Comparison of ENCODE assay signal across 8 cellular contexts in the genomic region with DNA sequence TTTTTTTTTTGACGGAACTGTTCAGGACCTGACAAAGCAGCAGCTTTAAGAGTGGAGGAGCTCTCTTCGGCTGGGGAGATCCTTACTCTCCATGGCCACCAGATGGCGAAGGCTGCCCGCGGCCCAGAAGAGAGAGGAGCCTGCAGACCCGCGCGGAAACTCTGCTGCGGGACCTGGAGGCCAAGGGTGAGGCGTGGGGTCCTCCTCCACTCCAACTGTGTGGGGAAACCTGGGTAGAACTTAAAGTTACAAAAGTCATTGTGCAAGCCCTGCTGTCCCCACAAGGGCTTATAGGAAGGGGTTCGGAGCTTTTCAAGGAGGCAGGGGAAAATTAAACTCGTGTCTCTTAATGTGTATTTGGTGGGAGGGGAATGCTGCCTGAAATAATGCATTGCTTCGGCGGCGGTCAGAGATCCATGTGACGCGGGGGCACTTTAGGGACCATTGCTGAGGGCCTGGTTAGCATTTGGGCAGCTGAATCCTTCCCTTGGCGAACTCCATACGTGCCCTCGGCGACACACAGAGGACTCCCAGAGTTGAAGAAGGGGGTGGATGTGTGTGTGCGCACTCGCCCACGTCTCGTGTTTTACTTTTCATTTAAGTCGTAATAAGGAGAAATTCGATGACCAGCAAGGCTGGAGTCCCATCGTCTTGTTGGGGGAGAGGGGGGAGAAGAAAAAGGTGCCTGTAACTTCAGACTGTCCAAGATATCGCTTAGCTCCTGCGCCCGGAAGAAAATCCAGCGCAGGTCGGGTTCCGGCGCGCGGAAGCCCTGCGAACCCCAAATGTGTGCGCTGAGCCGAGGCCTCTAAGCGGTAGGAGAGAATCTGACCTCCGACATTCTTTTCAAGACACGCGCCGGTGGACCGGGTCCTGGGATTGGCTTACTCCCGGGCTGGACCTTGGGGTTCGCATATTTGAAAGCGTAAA. TPM values are rescaled to one million over a fixed set of nuclear protein-coding genes. Genes with fewer than 3 reads are reported as not detected.
DNase-seq lines count a peak whose midpoint lies in the region; ATAC-seq, FAIRE-seq and TF ChIP-seq lines count a peak whose summit lies in the region.

No MANE protein-coding gene starts in this region.

- peak overlapping the region; percentile 44 to 60 for H3K9ac ChIP-seq in kidney (ENCODE audit: low read length in 2 of 2)

- peaks cover 48% of the 10 kb centered on the region for H3K4me1 Mint-ChIP-seq in central memory CD8-positive, alpha-beta T cell

- no peaks in the 10 kb centered on the region for H3K9me3 ChIP-seq in kidney (ENCODE audit: control insufficient read depth in 1 of 2, low read length in 2 of 2)

- peak overlapping the region; percentile 83 to 88 for H3K4me3 ChIP-seq in kidney (ENCODE audit: low read length in 2 of 2)

- no peaks in the 10 kb centered on the region for H3K9me3 Mint-ChIP-seq in central memory CD8-positive, alpha-beta T cell

- H3K27ac ChIP-seq in kidney (ENCODE audit: low read depth in 2 of 2, low read length in 2 of 2) = peak overlapping the region in 1 of 2 donors; percentile 32

- ATAC-seq in HG02885 (IDR thresholded peaks at IDR 0.05; ENCODE audit: poor library complexity, unreplicated experiment) = peak; percentile 98
- ATAC-seq in central memory CD8-positive, alpha-beta T cell (replicated peaks; ENCODE audit: extremely low read depth, poor library complexity, severe bottlenecking) = peak; percentile 85

- H3K27me3 Mint-ChIP-seq in central memory CD8-positive, alpha-beta T cell = no peaks in the 10 kb centered on the region

- H3K36me3 ChIP-seq in kidney (ENCODE audit: control insufficient read depth in 1 of 2, insufficient read depth in 2 of 2, low read length in 2 of 2) = no peaks in the 10 kb centered on the region

- intact Hi-C loops in kidney (cut with DNase I) = loop anchor here (10.0 kb wide), 1 partner anchor 612 kb away; no protein-coding TSS in a partner anchor

- H3K27ac Mint-ChIP-seq in central memory CD8-positive, alpha-beta T cell (ENCODE audit: low read depth) = peak overlapping the region; percentile 98

- peaks cover 49% of the 10 kb centered on the region for H3K36me3 Mint-ChIP-seq in central memory CD8-positive, alpha-beta T cell (ENCODE audit: insufficient read depth)

- peak; percentile 81 for TF ChIP-seq CTCF in kidney (IDR thresholded peaks at IDR 0.05; ENCODE audit: borderline replicate concordance, extremely low read depth, insufficient read depth)

- peak; percentile 84 for DNase-seq in NK-92 treated with Interleukin-12 subunit alpha and Interleukin-12 subunit beta, amount 100 ng/mL, for 24 hours (lab: John Stamatoyannopoulos, UW)
- DNase-seq in NK-92 (lab: John Stamatoyannopoulos, UW; ENCODE audit: unreplicated experiment) (no peak), NCI-H2029 (lab: John Stamatoyannopoulos, UW) (peak; percentile 70), kidney (peak; percentile 91)
- peak; percentile 36 to 58 (median 48) for DNase-seq in activated CD4-positive, CD25-positive, alpha-beta regulatory T cell (lab: John Stamatoyannopoulos, UW)
- DNase-seq in central memory CD8-positive, alpha-beta T cell (ENCODE audit: low spot score in 2 of 2) = peak; percentile 62 to 75
- peak; percentile 47 to 58 for DNase-seq in stimulated activated CD4-positive, alpha-beta T cell treated with anti-CD3 and anti-CD28 coated beads, Interleukin-15, amount 100 ng/mL, for 1 hour (ENCODE audit: low read depth in 1 of 2, low spot score in 1 of 2)

- H3K4me3 Mint-ChIP-seq in central memory CD8-positive, alpha-beta T cell = peak overlapping the region; percentile 98

- H3K4me1 ChIP-seq in kidney (ENCODE audit: control insufficient read depth in 1 of 2, insufficient read depth in 1 of 2, low read depth in 1 of 2, low read length in 2 of 2) = peaks cover 6 to 16% of the 10 kb centered on the region in 2 donors

- no peak for FAIRE-seq in kidney (lab: Jason Lieb, UNC)

RNA-seq across cellular contexts. Expression of a gene that starts 9.7 kb away (rescaled TPM):
- 1.3 TPM for total RNA-seq in kidney
- polyA plus RNA-seq in kidney (ENCODE audit: insufficient read depth, low read depth, low replicate concordance) = 0.22 TPM
